21 cellular contexts compared by ENCODE assay signal in genomic region chr1:45806129-45806528, GRCh38. TPM values are rescaled to one million over a fixed set of nuclear protein-coding genes. Genes with fewer than 3 reads are reported as not detected.
A peak's percentile ranks its signal among the peaks of the same experiment; 100 is the strongest.
DNase-seq lines count a peak whose midpoint lies in the region; ATAC-seq, FAIRE-seq and TF ChIP-seq lines count a peak whose summit lies in the region.
"Had no signal": no experiment of that assay in that cellular context is flagged by ENCODE, and none has a peak within 500 bp of the region (broad histone marks: within the 10 kb centered on the region; RNA-seq: fewer than 3 reads in every experiment).

No MANE protein-coding gene starts in this region.

- no peaks in the 10 kb centered on the region for H3K9me2 ChIP-seq in Loucy (replicated peaks; ENCODE audit: low read depth, low read length)

- H3K4me2 ChIP-seq in HepG2 (ENCODE audit: low read depth, low read length): peak overlapping the region; percentile 67
- peak overlapping the region; percentile 84 for H3K4me2 ChIP-seq in Loucy (ENCODE audit: low read depth, low read length, poor library complexity, severe bottlenecking)
- no peak overlapping the region for H3K4me2 ChIP-seq in mammary epithelial cell (ENCODE audit: insufficient read depth, low read depth, low read length)

- intact Hi-C loops in HepG2 (cut with micrococcal nuclease; ENCODE audit: unreplicated experiment): no loop called here
- intact Hi-C loops in right lobe of liver (cut with DNase I): no loop called here
- intact Hi-C loops in mammary epithelial cell (cut with micrococcal nuclease): no loop called here

- TF ChIP-seq POLR2A in HepG2 (IDR thresholded peaks at IDR 0.05; ENCODE audit: insufficient read depth in 1 of 2, low read depth in 2 of 2, low read length in 2 of 2) (no peak), right lobe of liver (IDR thresholded peaks at IDR 0.05) (no peak)

- H3K4me1 ChIP-seq in HepG2 (ENCODE audit: insufficient read depth, low read length) (peaks cover 43% of the 10 kb centered on the region), right lobe of liver (peaks cover 0 to 21% (median 2%) of the 10 kb centered on the region in 4 donors), Loucy (ENCODE audit: insufficient read depth, low read length, poor library complexity, severe bottlenecking) (peaks cover 52% of the 10 kb centered on the region), mammary epithelial cell (ENCODE audit: insufficient read depth, low read length) (peaks cover 16% of the 10 kb centered on the region)

- H3K4me3 ChIP-seq in HepG2 (replicated peaks in 1 of 3; ENCODE audit: insufficient read depth in 1 of 3, low read depth in 2 of 3, low read length in 3 of 3) (no peak overlapping the region), right lobe of liver (no peak overlapping the region), Loucy (ENCODE audit: low read length, poor library complexity, severe bottlenecking) (peak overlapping the region; percentile 95), mammary epithelial cell (replicated peaks in 1 of 3; ENCODE audit: insufficient read depth in 1 of 3, low read depth in 2 of 3, low read length in 3 of 3) (no peak overlapping the region)

- peak overlapping the region; percentile 4 for H3K27ac Mint-ChIP-seq in stimulated activated effector memory CD8-positive, alpha-beta T cell treated with anti-CD3 and anti-CD28 coated beads, Interleukin-12 subunit alpha, Interleukin-12 subunit beta, amount 100 ng/mL, for 72 hours

- FAIRE-seq in HepG2 (lab: Jason Lieb, UNC): no peak
- FAIRE-seq: GM12878 had no signal

- no peaks in the 10 kb centered on the region for H3K9me3 Mint-ChIP-seq in stimulated activated effector memory CD8-positive, alpha-beta T cell treated with anti-CD3 and anti-CD28 coated beads, Interleukin-12 subunit alpha, Interleukin-12 subunit beta, amount 100 ng/mL, for 72 hours

- H3K4me3 Mint-ChIP-seq in stimulated activated effector memory CD8-positive, alpha-beta T cell treated with anti-CD3 and anti-CD28 coated beads, Interleukin-12 subunit alpha, Interleukin-12 subunit beta, amount 100 ng/mL, for 72 hours: no peak overlapping the region

- no peak overlapping the region for H2AFZ ChIP-seq in HepG2 (ENCODE audit: low read length)
- H2AFZ ChIP-seq in Loucy (ENCODE audit: low read length): no peak overlapping the region
- H2AFZ ChIP-seq in mammary epithelial cell (ENCODE audit: low read depth, low read length): no peak overlapping the region

- ATAC-seq in HepG2 (no peak), right lobe of liver (no peak), HG02938 (IDR thresholded peaks at IDR 0.05; ENCODE audit: unreplicated experiment) (no peak)
- no peak for ATAC-seq in stimulated activated effector memory CD8-positive, alpha-beta T cell treated with anti-CD3 and anti-CD28 coated beads, Interleukin-12 subunit alpha, Interleukin-12 subunit beta, amount 100 ng/mL, for 72 hours
- ATAC-seq: GM12878 had no signal

- CTCF ChIA-PET in HepG2 (lab: Yijun Ruan, JAX; ENCODE audit: low intra/inter-chr PET ratio, low total read pairs) (no interaction called here), mammary epithelial cell (lab: Charles Lee; ENCODE audit: low non-redundant PET) (no interaction called here)

- peaks cover 13% of the 10 kb centered on the region for H3K36me3 Mint-ChIP-seq in stimulated activated effector memory CD8-positive, alpha-beta T cell treated with anti-CD3 and anti-CD28 coated beads, Interleukin-12 subunit alpha, Interleukin-12 subunit beta, amount 100 ng/mL, for 72 hours

- BruUV-seq in HepG2 (replicated peaks; lab: Mats Ljungman, UMichigan) (no TSS peak), mammary epithelial cell (replicated peaks; lab: Mats Ljungman, UMichigan) (TSS peak; percentile 8)

- no peaks in the 10 kb centered on the region for H3F3A ChIP-seq in Loucy (ENCODE audit: low read depth)

- dilution Hi-C loops in mammary epithelial cell (cut with HindIII; ENCODE audit: low sequenced_read_pairs): no loop called here

- H3K27ac ChIP-seq in HepG2 (ENCODE audit: extremely low read length, insufficient read depth, low read length) (no peak overlapping the region), right lobe of liver (no peak overlapping the region), mammary epithelial cell (ENCODE audit: insufficient read depth, low read depth, low read length) (no peak overlapping the region)
- H3K27ac ChIP-seq: HL-60, RWPE1 had no signal

- TF ChIP-seq RAD21 in HepG2 (CRISPR knock-in tag; IDR thresholded peaks at IDR 0.05): no peak

- TF ChIP-seq EP300 in HepG2 (IDR thresholded peaks at IDR 0.05; ENCODE audit: low read depth in 2 of 2, low read length in 2 of 2) (no peak), HepG2 (CRISPR knock-in tag; IDR thresholded peaks at IDR 0.05; ENCODE audit: borderline replicate concordance) (no peak)

- H3K27me3 ChIP-seq in HepG2 (ENCODE audit: control insufficient read depth in 1 of 2, insufficient read depth in 2 of 2, low read length in 2 of 2) (no peaks in the 10 kb centered on the region), right lobe of liver (no peaks in the 10 kb centered on the region), Loucy (ENCODE audit: insufficient read depth, low read length, poor library complexity, severe bottlenecking) (no peaks in the 10 kb centered on the region), mammary epithelial cell (ENCODE audit: insufficient read depth, low read length) (no peaks in the 10 kb centered on the region)

- no peak for TF ChIP-seq CTCF in HepG2 (CRISPR knock-in tag; IDR thresholded peaks at IDR 0.05)
- TF ChIP-seq CTCF in right lobe of liver (IDR thresholded peaks at IDR 0.05): no peak
- no peak for TF ChIP-seq CTCF in Loucy (conservative IDR thresholded peaks at IDR 0.05; ENCODE audit: low read length)
- no peak for TF ChIP-seq CTCF in mammary epithelial cell (conservative IDR thresholded peaks at IDR 0.05 in 1 of 2, IDR thresholded peaks at IDR 0.05 in 1 of 2; ENCODE audit: extremely low read depth in 1 of 2, insufficient read depth in 1 of 2, low read depth in 1 of 2, low read length in 2 of 2)

- H3K9me3 ChIP-seq in HepG2 (ENCODE audit: low read length) (no peaks in the 10 kb centered on the region), right lobe of liver (no peaks in the 10 kb centered on the region), Loucy (ENCODE audit: insufficient read depth, low read depth, low read length) (no peaks in the 10 kb centered on the region), mammary epithelial cell (replicated peaks; ENCODE audit: insufficient read depth, low read length) (no peaks in the 10 kb centered on the region)
- H3K9me3 ChIP-seq: HAP-1 had no signal

- no peak for DNase-seq in HepG2 (ENCODE audit: low spot score)
- no peak for DNase-seq in right lobe of liver
- no peak for DNase-seq in mammary epithelial cell
- DNase-seq in stimulated activated effector memory CD8-positive, alpha-beta T cell treated with anti-CD3 and anti-CD28 coated beads, Interleukin-12 subunit alpha, Interleukin-12 subunit beta, amount 100 ng/mL, for 72 hours (ENCODE audit: low spot score in 2 of 2): no peak
- no peak for DNase-seq in stimulated activated CD4-positive, alpha-beta T cell treated with anti-CD3 and anti-CD28 coated beads, Interleukin-15, amount 100 ng/mL, for 24 hours
- no peak for DNase-seq in inferior parietal cortex (ENCODE audit: extremely low spot score)
- DNase-seq: EL, GDM1, GOT3, MM.1S, NCI-H2029, NCI-H446 treated with DMSO at 0.1 percent for 48 hours, NCI-H526, SHP77, SW 1271 had no signal

- WGBS in HepG2 (ENCODE audit: low lambda C conversion rate): 98% methylated on average over 4 of the region's 4 CpGs
- 94% methylated on average over 4 of the region's 4 CpGs for WGBS in right lobe of liver (ENCODE audit: insufficient coverage, low coverage, low lambda C conversion rate, missing lambda C conversion rate)
- WGBS in mammary epithelial cell (ENCODE audit: low coverage, missing lambda C conversion rate): 97% methylated on average over 4 of the region's 4 CpGs

- peaks cover 68% of the 10 kb centered on the region for H3K79me2 ChIP-seq in HepG2 (ENCODE audit: insufficient read depth, low read length)
- peaks cover 45% of the 10 kb centered on the region for H3K79me2 ChIP-seq in Loucy (ENCODE audit: insufficient read depth, low read length)
- H3K79me2 ChIP-seq in mammary epithelial cell (ENCODE audit: insufficient read depth, low read length): peaks cover 67% of the 10 kb centered on the region

- H3K9ac ChIP-seq in HepG2 (ENCODE audit: insufficient read depth, low read depth, low read length) (no peak overlapping the region), Loucy (ENCODE audit: low read depth, low read length, poor library complexity, severe bottlenecking) (no peak overlapping the region), mammary epithelial cell (ENCODE audit: insufficient read depth, low read length) (no peak overlapping the region)

- POLR2A ChIA-PET in HepG2 (lab: Yijun Ruan, JAX): no interaction called here

- H4K20me1 ChIP-seq in HepG2 (ENCODE audit: insufficient read depth, low read length) (no peaks in the 10 kb centered on the region), Loucy (ENCODE audit: insufficient read depth, low read length, poor library complexity, severe bottlenecking) (peaks cover 8% of the 10 kb centered on the region), mammary epithelial cell (ENCODE audit: insufficient read depth, low read length) (no peaks in the 10 kb centered on the region)

- H3K4me1 Mint-ChIP-seq in stimulated activated effector memory CD8-positive, alpha-beta T cell treated with anti-CD3 and anti-CD28 coated beads, Interleukin-12 subunit alpha, Interleukin-12 subunit beta, amount 100 ng/mL, for 72 hours: peaks cover 41% of the 10 kb centered on the region

- H3K36me3 ChIP-seq in HepG2 (replicated peaks in 1 of 2; ENCODE audit: control insufficient read depth in 1 of 2, insufficient read depth in 2 of 2, low read length in 2 of 2): peaks cover 0 to 16% of the 10 kb centered on the region in 2 experiments; a peak in 2 of 5 replicates
- H3K36me3 ChIP-seq in right lobe of liver: no peaks in the 10 kb centered on the region
- H3K36me3 ChIP-seq in Loucy (ENCODE audit: insufficient read depth, low read length): no peaks in the 10 kb centered on the region
- H3K36me3 ChIP-seq in mammary epithelial cell (ENCODE audit: insufficient read depth, low read length): no peaks in the 10 kb centered on the region

- in situ Hi-C loops in HepG2 (cut with HindIII; ENCODE audit: extremely low pct_ligation_motif_present, low pct_unique_long_range_greater_than_20kb) (no loop called here), mammary epithelial cell (cut with MboI; ENCODE audit: low sequenced_read_pairs in 2 of 2) (no loop called here)

RNA-seq across cellular contexts. Expression of gene MAST2, which starts 2.7 kb away (rescaled TPM):
- total RNA-seq in HepG2 (2016; rRNA removed; fragmentation: Illumina TruSeq; extraction: Trizol): 14.3 and 15.3 TPM in 2 replicates
- total RNA-seq in HepG2 (2016; cell fraction: cytosol; rRNA removed; fragmentation: Illumina TruSeq; extraction: Trizol; ENCODE audit: low read depth): 9.9 and 10.4 TPM in 2 replicates
- 12.9 and 13.7 TPM in 2 replicates for total RNA-seq in HepG2 (2016; cell fraction: insoluble cytoplasmic fraction; rRNA removed; fragmentation: Illumina TruSeq; extraction: Trizol)
- 12.0 and 14.5 TPM in 2 replicates for total RNA-seq in HepG2 (2016; cell fraction: membrane; rRNA removed; fragmentation: Illumina TruSeq; extraction: Trizol)
- total RNA-seq in HepG2 (2016; cell fraction: nucleus; rRNA removed; fragmentation: Illumina TruSeq; extraction: Trizol): 26.9 and 30.8 TPM in 2 replicates
- 23.0 and 26.3 TPM in 2 replicates for polyA plus RNA-seq in HepG2 (2011; rRNA removed)
- polyA plus RNA-seq in HepG2 (2011; cell fraction: cytosol; rRNA removed): 15.9 and 16.5 TPM in 2 replicates
- 89.7 and 90.3 TPM in 2 replicates for polyA plus RNA-seq in HepG2 (2011; cell fraction: nucleus; rRNA removed)
- 18.5 and 25.7 TPM in 2 replicates for polyA plus RNA-seq in HepG2 (2012)
- polyA plus RNA-seq in HepG2 (2016; cell fraction: cytosol; fragmentation: Illumina TruSeq; extraction: Trizol; ENCODE audit: low read depth): 2.2 and 2.3 TPM in 2 replicates
- 16.9 and 21.5 TPM in 2 replicates for polyA plus RNA-seq in HepG2 (2016; cell fraction: insoluble cytoplasmic fraction; fragmentation: Illumina TruSeq; extraction: Trizol; ENCODE audit: low read depth)
- 7.6 and 9.3 TPM in 2 replicates for polyA plus RNA-seq in HepG2 (2016; cell fraction: membrane; fragmentation: Illumina TruSeq; extraction: Trizol; ENCODE audit: low read depth)
- 56.2 and 67.8 TPM in 2 replicates for polyA plus RNA-seq in HepG2 (2016; cell fraction: nucleus; fragmentation: Illumina TruSeq; extraction: Trizol; ENCODE audit: insufficient read depth, low read depth)
- 58.6 and 58.9 TPM in 2 replicates for polyA minus RNA-seq in HepG2 (2011; rRNA and poly(A)+ RNA removed; ENCODE audit: low replicate concordance)
- 22.0 and 27.0 TPM in 2 replicates for polyA minus RNA-seq in HepG2 (2011; cell fraction: cytosol; rRNA and poly(A)+ RNA removed)
- polyA minus RNA-seq in HepG2 (2011; cell fraction: nucleus; rRNA and poly(A)+ RNA removed): 78.5 and 80.8 TPM in 2 replicates
- 10 to 100 TPM in 5 of 6 experiments, 1 to 10 TPM in 1; 9.9 to 14.9 (median 12.3) TPM for total RNA-seq in right lobe of liver
- total RNA-seq in mammary epithelial cell: 10 to 100 TPM; 32.8 to 40.3 TPM
- polyA plus RNA-seq in mammary epithelial cell: 22.2 TPM
- 40.2 TPM for polyA minus RNA-seq in mammary epithelial cell

RNA-seq across cellular contexts. Expression of gene IPP, which starts 55.7 kb away (rescaled TPM):
- 9.7 and 14.1 TPM in 2 replicates for total RNA-seq in HepG2 (2016; rRNA removed; fragmentation: Illumina TruSeq; extraction: Trizol)
- total RNA-seq in HepG2 (2016; cell fraction: cytosol; rRNA removed; fragmentation: Illumina TruSeq; extraction: Trizol; ENCODE audit: low read depth): 1.4 and 1.9 TPM in 2 replicates
- 9.3 and 17.3 TPM in 2 replicates for total RNA-seq in HepG2 (2016; cell fraction: insoluble cytoplasmic fraction; rRNA removed; fragmentation: Illumina TruSeq; extraction: Trizol)
- total RNA-seq in HepG2 (2016; cell fraction: membrane; rRNA removed; fragmentation: Illumina TruSeq; extraction: Trizol): 4.3 and 4.5 TPM in 2 replicates
- total RNA-seq in HepG2 (2016; cell fraction: nucleus; rRNA removed; fragmentation: Illumina TruSeq; extraction: Trizol): 6.7 and 6.8 TPM in 2 replicates
- polyA plus RNA-seq in HepG2 (2011; rRNA removed): 3.0 and 3.1 TPM in 2 replicates
- 1.2 and 2.3 TPM in 2 replicates for polyA plus RNA-seq in HepG2 (2011; cell fraction: cytosol; rRNA removed)
- polyA plus RNA-seq in HepG2 (2011; cell fraction: nucleus; rRNA removed): 0.90 and 1.3 TPM in 2 replicates
- 4.1 and 6.3 TPM in 2 replicates for polyA plus RNA-seq in HepG2 (2012)
- 0.96 and 1.1 TPM in 2 replicates for polyA plus RNA-seq in HepG2 (2016; cell fraction: cytosol; fragmentation: Illumina TruSeq; extraction: Trizol; ENCODE audit: low read depth)
- polyA plus RNA-seq in HepG2 (2016; cell fraction: insoluble cytoplasmic fraction; fragmentation: Illumina TruSeq; extraction: Trizol; ENCODE audit: low read depth): 9.0 and 10.4 TPM in 2 replicates
- polyA plus RNA-seq in HepG2 (2016; cell fraction: membrane; fragmentation: Illumina TruSeq; extraction: Trizol; ENCODE audit: low read depth): 2.3 and 3.1 TPM in 2 replicates
- 5.5 and 7.0 TPM in 2 replicates for polyA plus RNA-seq in HepG2 (2016; cell fraction: nucleus; fragmentation: Illumina TruSeq; extraction: Trizol; ENCODE audit: insufficient read depth, low read depth)
- 2.5 and 3.2 TPM in 2 replicates for polyA minus RNA-seq in HepG2 (2011; rRNA and poly(A)+ RNA removed; ENCODE audit: low replicate concordance)
- 3.1 and 3.4 TPM in 2 replicates for polyA minus RNA-seq in HepG2 (2011; cell fraction: cytosol; rRNA and poly(A)+ RNA removed)
- 4.5 and 5.3 TPM in 2 replicates for polyA minus RNA-seq in HepG2 (2011; cell fraction: nucleus; rRNA and poly(A)+ RNA removed)
- total RNA-seq in right lobe of liver: 10 to 100 TPM in 2 of 6 experiments, 1 to 10 TPM in 4; 5.5 to 12.9 (median 8.3) TPM
- total RNA-seq in mammary epithelial cell: 10 to 100 TPM; 14.0 to 14.5 TPM
- polyA plus RNA-seq in mammary epithelial cell: 5.1 TPM
- polyA minus RNA-seq in mammary epithelial cell: 14.5 TPM
